11 cellular contexts compared by ENCODE assay signal in genomic region chr3:182967218-182968204, GRCh38. TPM values are rescaled to one million over a fixed set of nuclear protein-coding genes. Genes with fewer than 3 reads are reported as not detected.
DNase-seq lines count a peak whose midpoint lies in the region; ATAC-seq and TF ChIP-seq lines count a peak whose summit lies in the region.
"Had no signal": no experiment of that assay in that cellular context is flagged by ENCODE, and none has a peak within 500 bp of the region (broad histone marks: within the 10 kb centered on the region; RNA-seq: fewer than 3 reads in every experiment).

No MANE protein-coding gene starts in this region.

- no peak overlapping the region for H3K4me3 ChIP-seq in body of pancreas

- intact Hi-C loops in body of pancreas (cut with DNase I), result no loop called here

- TF ChIP-seq CTCF in omental fat pad (IDR thresholded peaks at IDR 0.05), result no peak
- TF ChIP-seq CTCF in body of pancreas (IDR thresholded peaks at IDR 0.05), result no peak

- peak; percentile 35 for DNase-seq in KBM-7
- peak; percentile 16 for DNase-seq in kidney tubule cell (ENCODE audit: low spot score)
- DNase-seq in omental fat pad (ENCODE audit: low spot score), result no peak
- DNase-seq in amygdala (lab: John Stamatoyannopoulos, UW), result no peak
- no peak for DNase-seq in body of pancreas
- DNase-seq in ACHN, result no peak
- DNase-seq: kidney glomerular epithelial cell; stimulated activated CD4-positive, alpha-beta T cell treated with anti-CD3 and anti-CD28 coated beads, Interleukin-4, amount 100 ng/mL, for 24 hours had no signal

- no peaks in the 10 kb centered on the region for H3K9me3 ChIP-seq in body of pancreas

- TF ChIP-seq POLR2A in body of pancreas (IDR thresholded peaks at IDR 0.05), result no peak

- H3K4me1 ChIP-seq in body of pancreas, result peaks cover 20% of the 10 kb centered on the region

- no peak overlapping the region for H3K27ac ChIP-seq in body of pancreas

- in situ Hi-C loops in KBM-7 (cut with MboI; ENCODE audit: low pct_unique_long_range_greater_than_20kb, low sequenced_read_pairs) (no loop called here), ACHN (cut with HindIII; ENCODE audit: low pct_ligation_motif_present, low pct_unique_long_range_greater_than_20kb, low sequenced_read_pairs) (no loop called here)

- peak; percentile 63 for ATAC-seq in GM18867 (IDR thresholded peaks at IDR 0.05; ENCODE audit: unreplicated experiment)
- peak; percentile 54 for ATAC-seq in GM21825 (IDR thresholded peaks at IDR 0.05; ENCODE audit: unreplicated experiment)
- no peak for ATAC-seq in omental fat pad (ENCODE audit: low FRiP score)
- ATAC-seq in body of pancreas, result no peak
- ATAC-seq: HCT116 had no signal

- no peaks in the 10 kb centered on the region for H3K36me3 ChIP-seq in body of pancreas (replicated peaks in 1 of 2; ENCODE audit: insufficient read depth in 1 of 2, low read depth in 2 of 2)

- 77 to 82% methylated on average over 6 of the region's 6 CpGs for WGBS in body of pancreas, 2 donors

- no peaks in the 10 kb centered on the region for H3K27me3 ChIP-seq in body of pancreas

RNA-seq across cellular contexts. Expression of gene DCUN1D1, which starts 12.8 kb away (rescaled TPM):
- total RNA-seq in omental fat pad (10 to 100 TPM; 19.5 to 27.7 (median 22.2) TPM), body of pancreas (10 to 100 TPM in 1 of 2 donors, 1 to 10 TPM in 1; 4.6 to 10.9 TPM)

Comparison
In these comparisons a context has a peak if more than half of its experiments do, and no peak if none do; other contexts are left out.
1. ATAC-seq: peak in GM18867 (single experiment) and GM21825 (single experiment); none in omental fat pad (single experiment) and body of pancreas (single experiment).
2. DNase-seq: peak in KBM-7 (single experiment) and kidney tubule cell (single experiment); none in omental fat pad (single experiment), amygdala (0 of 56), body of pancreas (0 of 4) and ACHN (single experiment).